Comparison of ENCODE assay signal across 2 cellular contexts in genomic region chr1:183279835-183280234, GRCh38.
TF ChIP-seq lines count a peak whose summit lies in the region.

No MANE protein-coding gene starts in this region.

TF ChIP-seq in IMR-90, 13 proteins besides CTCF, POLR2A, EP300 and RAD21:
- TF ChIP-seq MAZ (IDR thresholded peaks at IDR 0.05; ENCODE audit: borderline replicate concordance, low read depth, low read length), result peak; percentile 66
- no peak for TF ChIP-seq RFX5 (IDR thresholded peaks at IDR 0.05; ENCODE audit: low read depth, low read length)
- TF ChIP-seq CHD1 (IDR thresholded peaks at IDR 0.05; ENCODE audit: low read depth, low read length), result no peak
- peak; percentile 99 for TF ChIP-seq CEBPB (IDR thresholded peaks at IDR 0.05; ENCODE audit: low read depth, low read length)
- peak; percentile 81 for TF ChIP-seq FOS (IDR thresholded peaks at IDR 0.05; ENCODE audit: low read depth, low read length)
- TF ChIP-seq USF2 (IDR thresholded peaks at IDR 0.05; ENCODE audit: low read depth, low read length), result no peak
- peak; percentile 58; the same call in 1 of the 2 replicates for TF ChIP-seq NFE2L2 (IDR thresholded peaks at IDR 0.05; ENCODE audit: low read depth, low read length)
- 0 out of 2 replicates have a peak, but pooled peaks have one; percentile 37 for TF ChIP-seq MAFK (IDR thresholded peaks at IDR 0.05; ENCODE audit: low read depth, low read length)
- peak; percentile 23; the same call in 1 of the 2 replicates for TF ChIP-seq SMC3 (IDR thresholded peaks at IDR 0.05; ENCODE audit: low read depth, low read length)
- TF ChIP-seq MXI1 (IDR thresholded peaks at IDR 0.05; ENCODE audit: borderline replicate concordance, low read depth, low read length), result peak; percentile 42; the same call in 1 of the 2 replicates
- no peak for TF ChIP-seq ELK1 (IDR thresholded peaks at IDR 0.05; ENCODE audit: borderline replicate concordance, low read depth, low read length)
- TF ChIP-seq BHLHE40 (IDR thresholded peaks at IDR 0.05; ENCODE audit: low read depth, low read length), result peak; percentile 43
- TF ChIP-seq RCOR1 (IDR thresholded peaks at IDR 0.05; ENCODE audit: insufficient replicate concordance, low read length), result peak; percentile 38
TF ChIP-seq in IMR-90: peak in this region for 9.

TF ChIP-seq in HepG2, 621 proteins besides CTCF, POLR2A, EP300 and RAD21:
- TF ChIP-seq RBAK (CRISPR knock-in tag; IDR thresholded peaks at IDR 0.05) (no peak), FOSL2 (CRISPR knock-in tag; IDR thresholded peaks at IDR 0.05) (0 out of 2 replicates have a peak, but pooled peaks have one; percentile 8), CEBPB (IDR thresholded peaks at IDR 0.05; ENCODE audit: borderline replicate concordance, low read depth, low read length) (peak; percentile 71; the same call in 1 of the 2 replicates)
